ENCODE assay signal across 8 cellular contexts in genomic region chr21:21996891-21997290, GRCh38.
"Had no signal": no experiment of that assay in that cellular context is flagged by ENCODE, and none has a peak within 500 bp of the region (broad histone marks: within the 10 kb centered on the region; RNA-seq: fewer than 3 reads in every experiment).

No MANE protein-coding gene starts in this region.

- H3K9ac ChIP-seq: GM23248 had no signal

- ATAC-seq: HCT116 had no signal

- H2AFZ ChIP-seq: GM23248 had no signal

- H3K27ac ChIP-seq: GM23248 had no signal

- H3K36me3 ChIP-seq: HAP-1 had no signal

- H3K4me3 ChIP-seq: GM23248, HAP-1 had no signal

- DNase-seq: GM23248, GOT3, H7, HFFc6, KG1 had no signal

- FAIRE-seq: HTR-8/SVneo had no signal

- H3K4me1 ChIP-seq: HAP-1 had no signal
